11 cellular contexts compared by ENCODE assay signal in genomic region chr3:87225659-87226058, GRCh38. TPM values are rescaled to one million over a fixed set of nuclear protein-coding genes. Genes with fewer than 3 reads are reported as not detected.
DNase-seq lines count a peak whose midpoint lies in the region; ATAC-seq, FAIRE-seq and TF ChIP-seq lines count a peak whose summit lies in the region.
"Had no signal": no experiment of that assay in that cellular context is flagged by ENCODE, and none has a peak within 500 bp of the region (broad histone marks: within the 10 kb centered on the region; RNA-seq: fewer than 3 reads in every experiment).

No MANE protein-coding gene starts in this region.

- H3K27ac ChIP-seq in psoas muscle (no peak overlapping the region), HepG2 (ENCODE audit: extremely low read length, insufficient read depth, low read length) (no peak overlapping the region)

- TF ChIP-seq RAD21 in HepG2 (CRISPR knock-in tag; IDR thresholded peaks at IDR 0.05): no peak

- peaks cover 34% of the 10 kb centered on the region for H3K27me3 Mint-ChIP-seq in activated CD4-positive, alpha-beta T cell treated with anti-CD3 and anti-CD28 coated beads, Interleukin-2, amount 10 ng/mL, durations not matched to agents 7 days and 5 days

- no peak for TF ChIP-seq POLR2A in HepG2 (IDR thresholded peaks at IDR 0.05; ENCODE audit: insufficient read depth in 1 of 2, low read depth in 2 of 2, low read length in 2 of 2)

- H3K4me3 Mint-ChIP-seq in activated CD4-positive, alpha-beta T cell treated with anti-CD3 and anti-CD28 coated beads, Interleukin-2, amount 10 ng/mL, durations not matched to agents 7 days and 5 days: peak overlapping the region; percentile 46

- H3K4me1 ChIP-seq in psoas muscle (peaks cover 23% of the 10 kb centered on the region), HepG2 (ENCODE audit: insufficient read depth, low read length) (peaks cover 24% of the 10 kb centered on the region)

- no peaks in the 10 kb centered on the region for H4K20me1 ChIP-seq in HepG2 (ENCODE audit: insufficient read depth, low read length)

- H3K36me3 Mint-ChIP-seq in activated CD4-positive, alpha-beta T cell treated with anti-CD3 and anti-CD28 coated beads, Interleukin-2, amount 10 ng/mL, durations not matched to agents 7 days and 5 days (ENCODE audit: low read depth): no peaks in the 10 kb centered on the region

- H3K9me3 Mint-ChIP-seq in activated CD4-positive, alpha-beta T cell treated with anti-CD3 and anti-CD28 coated beads, Interleukin-2, amount 10 ng/mL, durations not matched to agents 7 days and 5 days: no peaks in the 10 kb centered on the region

- TF ChIP-seq EP300 in HepG2 (IDR thresholded peaks at IDR 0.05; ENCODE audit: low read depth in 2 of 2, low read length in 2 of 2) (no peak), HepG2 (CRISPR knock-in tag; IDR thresholded peaks at IDR 0.05; ENCODE audit: borderline replicate concordance) (no peak)

- peaks cover 25% of the 10 kb centered on the region for H3K4me1 Mint-ChIP-seq in activated CD4-positive, alpha-beta T cell treated with anti-CD3 and anti-CD28 coated beads, Interleukin-2, amount 10 ng/mL, durations not matched to agents 7 days and 5 days

- ATAC-seq in psoas muscle (peak in 2 of 4 donors; percentile 40), HepG2 (no peak), GM18909 (IDR thresholded peaks at IDR 0.05; ENCODE audit: poor library complexity, unreplicated experiment) (no peak)

- intact Hi-C loops in psoas muscle (cut with DNase I) (no loop called here), HepG2 (cut with micrococcal nuclease; ENCODE audit: unreplicated experiment) (loop anchor here (5.0 kb wide), 1 partner anchor 58 kb away; no protein-coding TSS in a partner anchor)

- H3K9ac ChIP-seq in HepG2 (ENCODE audit: insufficient read depth, low read depth, low read length): no peak overlapping the region

- H3K27ac Mint-ChIP-seq in activated CD4-positive, alpha-beta T cell treated with anti-CD3 and anti-CD28 coated beads, Interleukin-2, amount 10 ng/mL, durations not matched to agents 7 days and 5 days: no peak overlapping the region

- peaks cover 34% of the 10 kb centered on the region for H3K79me2 ChIP-seq in HepG2 (ENCODE audit: insufficient read depth, low read length)

- H3K36me3 ChIP-seq in psoas muscle (ENCODE audit: insufficient read depth in 1 of 2, low read depth in 1 of 2) (no peaks in the 10 kb centered on the region), HepG2 (replicated peaks in 1 of 2; ENCODE audit: control insufficient read depth in 1 of 2, insufficient read depth in 2 of 2, low read length in 2 of 2) (no peaks in the 10 kb centered on the region)
- H3K36me3 ChIP-seq: MG63 had no signal

- FAIRE-seq in HepG2 (lab: Jason Lieb, UNC): no peak

- peak overlapping the region; percentile 81 for H3K4me3 ChIP-seq in psoas muscle
- H3K4me3 ChIP-seq in HepG2 (replicated peaks in 1 of 3; ENCODE audit: insufficient read depth in 1 of 3, low read depth in 2 of 3, low read length in 3 of 3): no peak overlapping the region

- 33 to 48% (median 40%) methylated on average over 5 of the region's 5 CpGs for WGBS in psoas muscle, 3 donors
- 80% methylated on average over 5 of the region's 5 CpGs for WGBS in HepG2 (ENCODE audit: low lambda C conversion rate)

- TF ChIP-seq CTCF in psoas muscle (IDR thresholded peaks at IDR 0.05): no peak
- no peak for TF ChIP-seq CTCF in HepG2 (CRISPR knock-in tag; IDR thresholded peaks at IDR 0.05)

- H3K9me3 ChIP-seq in psoas muscle (no peaks in the 10 kb centered on the region), HepG2 (ENCODE audit: low read length) (no peaks in the 10 kb centered on the region)
- H3K9me3 ChIP-seq: MG63 had no signal

- CTCF ChIA-PET in activated CD4-positive, alpha-beta T cell treated with anti-CD3 and anti-CD28 coated beads, Interleukin-2, amount 10 ng/mL, durations not matched to agents 7 days and 5 days (lab: Charles Lee): interaction anchor here (1.7 kb wide), 1 partner anchor 14 kb away, joined by 8 read pairs; no protein-coding TSS in a partner anchor
- CTCF ChIA-PET in HepG2 (lab: Yijun Ruan, JAX; ENCODE audit: low intra/inter-chr PET ratio, low total read pairs): no interaction called here

- POLR2A ChIA-PET in activated CD4-positive, alpha-beta T cell treated with anti-CD3 and anti-CD28 coated beads, Interleukin-2, amount 10 ng/mL, durations not matched to agents 7 days and 5 days (lab: Charles Lee): no interaction called here
- POLR2A ChIA-PET in HepG2 (lab: Yijun Ruan, JAX): no interaction called here

- in situ Hi-C loops in HepG2 (cut with HindIII; ENCODE audit: extremely low pct_ligation_motif_present, low pct_unique_long_range_greater_than_20kb): no loop called here

- no peak overlapping the region for H2AFZ ChIP-seq in HepG2 (ENCODE audit: low read length)

- DNase-seq in activated CD4-positive, alpha-beta T cell treated with anti-CD3 and anti-CD28 coated beads, Interleukin-2, amount 10 ng/mL, durations not matched to agents 7 days and 5 days: no peak
- no peak for DNase-seq in activated CD4-positive, alpha-beta T cell treated with anti-CD3 and anti-CD28 coated beads, Interleukin-2, amount 50 U/mL, for 1 hour
- DNase-seq in NCI-H748 (lab: John Stamatoyannopoulos, UW; ENCODE audit: unreplicated experiment) (peak; percentile 74), fibroblast of peridontal ligament (ENCODE audit: extremely low read depth) (peak; percentile 2), psoas muscle (no peak), HepG2 (ENCODE audit: low spot score) (no peak), NCI-H187 treated with DMSO at 0.1 percent for 48 hours (lab: John Stamatoyannopoulos, UW) (no peak)
- DNase-seq: AML-193, MG63 had no signal

- H3K4me2 ChIP-seq in HepG2 (ENCODE audit: low read depth, low read length): no peak overlapping the region

- no peaks in the 10 kb centered on the region for H3K27me3 ChIP-seq in psoas muscle (ENCODE audit: insufficient read depth in 3 of 3, low read length in 2 of 3)
- H3K27me3 ChIP-seq in HepG2 (ENCODE audit: control insufficient read depth in 1 of 2, insufficient read depth in 2 of 2, low read length in 2 of 2): no peaks in the 10 kb centered on the region; a peak in 1 of 5 replicates
- H3K27me3 ChIP-seq: MG63 had no signal

- no TSS peak for BruUV-seq in HepG2 (replicated peaks; lab: Mats Ljungman, UMichigan)

TF ChIP-seq in HepG2, 621 proteins besides CTCF, POLR2A, EP300 and RAD21 (continues in another document):
- TF ChIP-seq RELA (CRISPR knock-in tag; IDR thresholded peaks at IDR 0.05): no peak

RNA-seq across cellular contexts. Expression of gene CHMP2B, which starts 1.4 kb away (rescaled TPM):
- 10 to 100 TPM; 21.2 to 24.1 TPM for total RNA-seq in activated CD4-positive, alpha-beta T cell treated with anti-CD3 and anti-CD28 coated beads, Interleukin-2, amount 10 ng/mL, durations not matched to agents 7 days and 5 days
- 10 to 100 TPM; 21.0 to 37.5 (median 29.2) TPM for total RNA-seq in psoas muscle
- polyA plus RNA-seq in psoas muscle: 10 to 100 TPM; 21.4 to 37.5 (median 22.2) TPM
- total RNA-seq in HepG2 (2016; rRNA removed; fragmentation: Illumina TruSeq; extraction: Trizol): 33.5 and 47.3 TPM in 2 replicates
- total RNA-seq in HepG2 (2016; cell fraction: cytosol; rRNA removed; fragmentation: Illumina TruSeq; extraction: Trizol; ENCODE audit: low read depth): 4.5 and 6.1 TPM in 2 replicates
- total RNA-seq in HepG2 (2016; cell fraction: insoluble cytoplasmic fraction; rRNA removed; fragmentation: Illumina TruSeq; extraction: Trizol): 31.4 and 50.4 TPM in 2 replicates
- total RNA-seq in HepG2 (2016; cell fraction: membrane; rRNA removed; fragmentation: Illumina TruSeq; extraction: Trizol): 10.8 and 13.9 TPM in 2 replicates
- 14.6 and 16.4 TPM in 2 replicates for total RNA-seq in HepG2 (2016; cell fraction: nucleus; rRNA removed; fragmentation: Illumina TruSeq; extraction: Trizol)
- 6.2 and 6.9 TPM in 2 replicates for polyA plus RNA-seq in HepG2 (2011; rRNA removed)
- 7.1 and 8.0 TPM in 2 replicates for polyA plus RNA-seq in HepG2 (2011; cell fraction: cytosol; rRNA removed)
- polyA plus RNA-seq in HepG2 (2011; cell fraction: nucleus; rRNA removed): 3.6 and 6.0 TPM in 2 replicates
- 13.5 and 15.1 TPM in 2 replicates for polyA plus RNA-seq in HepG2 (2012)
- 2.3 and 2.6 TPM in 2 replicates for polyA plus RNA-seq in HepG2 (2016; cell fraction: cytosol; fragmentation: Illumina TruSeq; extraction: Trizol; ENCODE audit: low read depth)
- polyA plus RNA-seq in HepG2 (2016; cell fraction: insoluble cytoplasmic fraction; fragmentation: Illumina TruSeq; extraction: Trizol; ENCODE audit: low read depth): 49.7 and 57.0 TPM in 2 replicates
- 7.4 and 7.6 TPM in 2 replicates for polyA plus RNA-seq in HepG2 (2016; cell fraction: membrane; fragmentation: Illumina TruSeq; extraction: Trizol; ENCODE audit: low read depth)
- 19.0 and 21.6 TPM in 2 replicates for polyA plus RNA-seq in HepG2 (2016; cell fraction: nucleus; fragmentation: Illumina TruSeq; extraction: Trizol; ENCODE audit: insufficient read depth, low read depth)
- polyA minus RNA-seq in HepG2 (2011; rRNA and poly(A)+ RNA removed; ENCODE audit: low replicate concordance): 2.2 TPM in 2 replicates
- 11.3 and 14.9 TPM in 2 replicates for polyA minus RNA-seq in HepG2 (2011; cell fraction: cytosol; rRNA and poly(A)+ RNA removed)
- polyA minus RNA-seq in HepG2 (2011; cell fraction: nucleus; rRNA and poly(A)+ RNA removed): 9.3 and 14.0 TPM in 2 replicates

RNA-seq across cellular contexts. Expression of gene POU1F1, which starts 50.7 kb away (rescaled TPM):
- not detected for total RNA-seq in activated CD4-positive, alpha-beta T cell treated with anti-CD3 and anti-CD28 coated beads, Interleukin-2, amount 10 ng/mL, durations not matched to agents 7 days and 5 days
- not detected for total RNA-seq in psoas muscle
- under 1 TPM in 1 of 3 donors, not detected in 2; 0.01 TPM for polyA plus RNA-seq in psoas muscle
- not detected in 2 replicates for total RNA-seq in HepG2 (2016; rRNA removed; fragmentation: Illumina TruSeq; extraction: Trizol)
- total RNA-seq in HepG2 (2016; cell fraction: cytosol; rRNA removed; fragmentation: Illumina TruSeq; extraction: Trizol; ENCODE audit: low read depth): not detected in 2 replicates
- not detected in 2 replicates for total RNA-seq in HepG2 (2016; cell fraction: insoluble cytoplasmic fraction; rRNA removed; fragmentation: Illumina TruSeq; extraction: Trizol)
- not detected in 2 replicates for total RNA-seq in HepG2 (2016; cell fraction: membrane; rRNA removed; fragmentation: Illumina TruSeq; extraction: Trizol)
- total RNA-seq in HepG2 (2016; cell fraction: nucleus; rRNA removed; fragmentation: Illumina TruSeq; extraction: Trizol): not detected in 2 replicates
- not detected in 2 replicates for polyA plus RNA-seq in HepG2 (2011; rRNA removed)
- polyA plus RNA-seq in HepG2 (2011; cell fraction: cytosol; rRNA removed): not detected in 2 replicates
- polyA plus RNA-seq in HepG2 (2011; cell fraction: nucleus; rRNA removed): not detected in 2 replicates
- not detected in 2 replicates for polyA plus RNA-seq in HepG2 (2012)
- polyA plus RNA-seq in HepG2 (2016; cell fraction: cytosol; fragmentation: Illumina TruSeq; extraction: Trizol; ENCODE audit: low read depth): not detected in 2 replicates
- not detected in 2 replicates for polyA plus RNA-seq in HepG2 (2016; cell fraction: insoluble cytoplasmic fraction; fragmentation: Illumina TruSeq; extraction: Trizol; ENCODE audit: low read depth)
- polyA plus RNA-seq in HepG2 (2016; cell fraction: membrane; fragmentation: Illumina TruSeq; extraction: Trizol; ENCODE audit: low read depth): not detected in 2 replicates
- not detected in 2 replicates for polyA plus RNA-seq in HepG2 (2016; cell fraction: nucleus; fragmentation: Illumina TruSeq; extraction: Trizol; ENCODE audit: insufficient read depth, low read depth)
- not detected in 2 replicates for polyA minus RNA-seq in HepG2 (2011; rRNA and poly(A)+ RNA removed; ENCODE audit: low replicate concordance)
- polyA minus RNA-seq in HepG2 (2011; cell fraction: cytosol; rRNA and poly(A)+ RNA removed): not detected in 2 replicates
- polyA minus RNA-seq in HepG2 (2011; cell fraction: nucleus; rRNA and poly(A)+ RNA removed): not detected in 2 replicates
- total RNA-seq: omental fat pad had no signal

Comparison
In these comparisons a context has a peak if more than half of its experiments do, and no peak if none do; other contexts are left out.
1. DNase-seq: peak in NCI-H748 (single experiment) and fibroblast of peridontal ligament (single experiment); none in activated CD4-positive, alpha-beta T cell treated with anti-CD3 and anti-CD28 coated beads, Interleukin-2, amount 10 ng/mL, durations not matched to agents 7 days and 5 days (single experiment), activated CD4-positive, alpha-beta T cell treated with anti-CD3 and anti-CD28 coated beads, Interleukin-2, amount 50 U/mL, for 1 hour (single experiment), psoas muscle (0 of 2), HepG2 (single experiment) and NCI-H187 treated with DMSO at 0.1 percent for 48 hours (single experiment).